In the genomic region with DNA sequence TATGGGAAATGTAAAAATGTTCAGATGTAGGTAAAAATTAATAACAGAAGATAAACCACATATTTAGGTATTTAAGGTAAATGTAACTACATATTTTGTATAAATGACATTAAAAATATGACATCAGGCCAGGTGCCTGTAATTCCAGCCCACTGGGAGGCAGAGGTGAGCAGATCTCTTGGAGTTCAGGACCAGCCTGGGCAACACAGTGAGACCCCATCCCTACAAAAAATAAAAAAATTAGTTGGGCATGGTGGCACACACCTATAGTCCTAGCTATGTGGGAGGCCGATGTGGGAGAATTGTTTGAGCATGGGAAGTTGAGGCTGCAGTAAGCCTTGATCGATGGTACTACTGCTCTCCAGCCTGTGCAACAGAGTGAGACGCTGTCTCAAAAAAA, we compare ENCODE assay signal across 31 cellular contexts.
"Had no signal": no experiment of that assay in that cellular context is flagged by ENCODE, and none has a peak within 500 bp of the region (broad histone marks: within the 10 kb centered on the region; RNA-seq: fewer than 3 reads in every experiment).

No MANE protein-coding gene starts in this region.

- H3K27ac Mint-ChIP-seq: natural killer cell; nephron; neural progenitor cell; progenitor cell of endocrine pancreas; stimulated activated memory B cell treated with anti-CD40 and anti-IgM and Interleukin-4, amounts not matched to agents 10 μg/mL and 1 μg/mL and 100 μg/mL, for 72 hours; stimulated activated naive CD8-positive, alpha-beta T cell treated with anti-CD3 and anti-CD28 coated beads, Interleukin-15, amount 100 ng/mL, for 72 hours; type B pancreatic cell had no signal

- H3K4me1 ChIP-seq: neural progenitor cell, parathyroid adenoma, psoas muscle, spleen, suprapubic skin, testis, tibial artery, transverse colon, upper lobe of right lung, uterus had no signal

- H3K9me3 ChIP-seq: ovary, psoas muscle, spleen, suprapubic skin, testis, tibial artery, transverse colon, upper lobe of right lung, uterus had no signal

- H3K27ac ChIP-seq: neural progenitor cell, ovary, parathyroid adenoma, psoas muscle, skin epidermis, spleen, suprapubic skin, testis, tibial artery, transverse colon, upper lobe of right lung, uterus had no signal

- H2AFZ ChIP-seq: neural progenitor cell, parathyroid adenoma had no signal

- H3K4me2 ChIP-seq: neural progenitor cell, smooth muscle cell had no signal

- DNase-seq: natural killer cell; occipital lobe; ovary; posterior cingulate gyrus; psoas muscle; right cardiac atrium; spleen; stimulated activated CD4-positive, alpha-beta T cell treated with anti-CD3 and anti-CD28 coated beads, Interleukin-12 subunit alpha, Interleukin-12 subunit beta, amount 100 ng/mL, for 4 hours; stimulated activated CD4-positive, alpha-beta T cell treated with anti-CD3 and anti-CD28 coated beads, Interleukin-1b, Interleukin-23, amount 100 ng/mL, for 48 hours; stimulated activated CD4-positive, alpha-beta T cell treated with anti-CD3 and anti-CD28 coated beads, Interleukin-4, amount 100 ng/mL, for 1 hour; stimulated activated CD4-positive, alpha-beta T cell treated with anti-CD3 and anti-CD28 coated beads, Interleukin-4, amount 100 ng/mL, for 4 hours; stimulated activated CD8-positive, alpha-beta memory T cell treated with anti-CD3 and anti-CD28 coated beads, Interleukin-4, amount 100 ng/mL, for 48 hours; stimulated activated naive CD4-positive, alpha-beta T cell; stimulated activated naive CD8-positive, alpha-beta T cell treated with anti-CD3 and anti-CD28 coated beads, Interleukin-15, amount 100 ng/mL, for 72 hours; stimulated activated naive CD8-positive, alpha-beta T cell treated with anti-CD3 and anti-CD28 coated beads, Interleukin-15, Interleukin-2, amounts not matched to agents 100 U/mL and 50 U/mL, for 24 hours; substantia nigra; testis; tibial artery; transverse colon; upper lobe of right lung; uterus had no signal

- H3K9ac ChIP-seq: neural progenitor cell, parathyroid adenoma had no signal

- H3K4me3 Mint-ChIP-seq: natural killer cell; nephron; neural progenitor cell; stimulated activated memory B cell treated with anti-CD40 and anti-IgM and Interleukin-4, amounts not matched to agents 10 μg/mL and 1 μg/mL and 100 μg/mL, for 72 hours; stimulated activated naive CD8-positive, alpha-beta T cell treated with anti-CD3 and anti-CD28 coated beads, Interleukin-15, amount 100 ng/mL, for 72 hours; type B pancreatic cell had no signal

- H3K4me3 ChIP-seq: neural progenitor cell, ovary, psoas muscle, skin epidermis, smooth muscle cell, spleen, suprapubic skin, testis, tibial artery, transverse colon, upper lobe of right lung, uterus had no signal

- H3K9me3 Mint-ChIP-seq: nephron; neural progenitor cell; stimulated activated memory B cell treated with anti-CD40 and anti-IgM and Interleukin-4, amounts not matched to agents 10 μg/mL and 1 μg/mL and 100 μg/mL, for 72 hours; stimulated activated naive CD8-positive, alpha-beta T cell treated with anti-CD3 and anti-CD28 coated beads, Interleukin-15, amount 100 ng/mL, for 72 hours; type B pancreatic cell had no signal

- ATAC-seq: natural killer cell; psoas muscle; right cardiac atrium; sciatic nerve; stimulated activated memory B cell treated with anti-CD40 and anti-IgM and Interleukin-4, amounts not matched to agents 10 μg/mL and 1 μg/mL and 100 μg/mL, for 72 hours; stimulated activated naive CD8-positive, alpha-beta T cell treated with anti-CD3 and anti-CD28 coated beads, Interleukin-15, amount 100 ng/mL, for 72 hours; stimulated activated naive CD8-positive, alpha-beta T cell treated with anti-CD3 and anti-CD28 coated beads, Interleukin-15, Interleukin-2, amounts not matched to agents 100 U/mL and 50 U/mL, for 24 hours; upper lobe of right lung had no signal

- H3K27me3 Mint-ChIP-seq: progenitor cell of endocrine pancreas; stimulated activated memory B cell treated with anti-CD40 and anti-IgM and Interleukin-4, amounts not matched to agents 10 μg/mL and 1 μg/mL and 100 μg/mL, for 72 hours; stimulated activated naive CD8-positive, alpha-beta T cell treated with anti-CD3 and anti-CD28 coated beads, Interleukin-15, amount 100 ng/mL, for 72 hours; type B pancreatic cell had no signal

- H3K27me3 ChIP-seq: neural progenitor cell, spleen, suprapubic skin, testis, tibial artery, transverse colon, upper lobe of right lung, uterus had no signal

- H3K36me3 ChIP-seq: neural progenitor cell, ovary, spleen, suprapubic skin, tibial artery, transverse colon, upper lobe of right lung, uterus had no signal

- H3K4me1 Mint-ChIP-seq: natural killer cell; nephron; neural progenitor cell; stimulated activated memory B cell treated with anti-CD40 and anti-IgM and Interleukin-4, amounts not matched to agents 10 μg/mL and 1 μg/mL and 100 μg/mL, for 72 hours; stimulated activated naive CD8-positive, alpha-beta T cell treated with anti-CD3 and anti-CD28 coated beads, Interleukin-15, amount 100 ng/mL, for 72 hours had no signal

- H3K79me2 ChIP-seq: parathyroid adenoma had no signal

- H3K36me3 Mint-ChIP-seq: natural killer cell; neural progenitor cell; stimulated activated memory B cell treated with anti-CD40 and anti-IgM and Interleukin-4, amounts not matched to agents 10 μg/mL and 1 μg/mL and 100 μg/mL, for 72 hours; type B pancreatic cell had no signal
